Comparison of ENCODE assay signal across 9 cellular contexts in the genomic region with DNA sequence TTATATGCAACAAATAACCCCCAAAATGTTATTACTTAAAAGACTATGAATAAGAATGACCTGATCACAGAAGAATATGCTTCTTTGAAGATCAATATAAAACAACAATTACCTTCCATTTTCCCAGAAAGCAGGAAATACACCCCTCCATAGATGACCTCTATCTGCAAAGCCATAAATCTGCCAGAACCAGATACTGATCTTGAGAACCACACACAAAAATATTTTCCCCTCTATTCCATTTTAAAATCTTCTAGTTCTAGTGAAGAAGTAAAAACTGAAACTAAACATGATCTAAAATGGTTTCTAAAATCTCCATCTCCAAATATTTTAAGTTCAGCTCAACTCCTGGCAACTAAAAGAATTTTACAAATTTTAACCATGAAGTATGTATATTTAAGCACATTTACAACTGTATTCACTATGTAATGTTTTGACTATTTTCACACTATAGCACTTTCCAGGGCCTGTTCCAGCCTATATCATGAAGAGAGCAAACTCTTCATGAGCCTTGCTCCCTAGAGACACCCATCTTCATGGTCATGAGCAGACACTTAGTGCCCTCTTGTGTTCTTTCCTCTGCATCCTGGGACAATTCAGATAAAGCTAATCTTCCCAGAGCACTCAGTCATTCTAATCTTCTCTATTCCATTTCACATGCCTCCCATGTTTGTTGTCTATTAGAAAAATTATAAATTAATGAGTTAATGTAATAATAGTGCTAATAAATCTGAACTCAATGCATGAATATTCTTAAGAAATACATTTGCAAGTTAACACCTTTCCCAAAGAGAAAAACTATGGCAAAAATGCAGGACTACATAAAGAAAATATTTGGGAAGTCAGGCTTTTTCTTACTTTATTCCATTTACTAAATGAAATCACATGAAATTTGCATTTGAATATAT.
A peak's percentile ranks its signal among the peaks of the same experiment; 100 is the strongest.
DNase-seq lines count a peak whose midpoint lies in the region; ATAC-seq and TF ChIP-seq lines count a peak whose summit lies in the region.
"Had no signal": no experiment of that assay in that cellular context is flagged by ENCODE, and none has a peak within 500 bp of the region (broad histone marks: within the 10 kb centered on the region; RNA-seq: fewer than 3 reads in every experiment).

No MANE protein-coding gene starts in this region.

- peaks cover 43% of the 10 kb centered on the region for H3K36me3 ChIP-seq in adipocyte (ENCODE audit: control insufficient read depth, insufficient read depth, low read length, severe bottlenecking)
- H3K36me3 ChIP-seq in testis (ENCODE audit: low read depth, missing control alignments), result no peaks in the 10 kb centered on the region

- peaks cover 2 to 8% of the 10 kb centered on the region in 2 donors for H3K4me1 Mint-ChIP-seq in stimulated activated naive B cell treated with anti-CD40 and anti-IgM and Interleukin-4, amounts not matched to agents 10 μg/mL and 1 μg/mL and 100 μg/mL, for 72 hours

- H3K27me3 ChIP-seq in adipocyte (replicated peaks; ENCODE audit: control insufficient read depth, insufficient read depth, low read length), result no peaks in the 10 kb centered on the region
- H3K27me3 ChIP-seq in testis, result no peaks in the 10 kb centered on the region

- peaks cover 28 to 36% of the 10 kb centered on the region in 2 donors for H3K36me3 Mint-ChIP-seq in stimulated activated naive B cell treated with anti-CD40 and anti-IgM and Interleukin-4, amounts not matched to agents 10 μg/mL and 1 μg/mL and 100 μg/mL, for 72 hours

- peak; percentile 82 for ATAC-seq in left colon
- ATAC-seq in stimulated activated naive B cell treated with anti-CD40 and anti-IgM and Interleukin-4, amounts not matched to agents 10 μg/mL and 1 μg/mL and 100 μg/mL, for 72 hours (replicated peaks), result no peak

- H3K4me3 Mint-ChIP-seq in stimulated activated naive B cell treated with anti-CD40 and anti-IgM and Interleukin-4, amounts not matched to agents 10 μg/mL and 1 μg/mL and 100 μg/mL, for 72 hours, result no peak overlapping the region

- no peak for TF ChIP-seq CTCF in testis (IDR thresholded peaks at IDR 0.05)

- H3K27ac ChIP-seq in testis, result no peak overlapping the region
- H3K27ac ChIP-seq: skin epidermis had no signal

- H3K4me1 ChIP-seq in adipocyte (ENCODE audit: control insufficient read depth, insufficient read depth, low read length), result no peaks in the 10 kb centered on the region
- no peaks in the 10 kb centered on the region for H3K4me1 ChIP-seq in testis

- intact Hi-C loops in left colon (cut with DNase I, micrococcal nuclease) (no loop called here), testis (cut with DNase I; ENCODE audit: low total_unique reads) (no loop called here)

- no peak overlapping the region for H3K9ac ChIP-seq in adipocyte (ENCODE audit: low read length)

- H3K27ac Mint-ChIP-seq in stimulated activated naive B cell treated with anti-CD40 and anti-IgM and Interleukin-4, amounts not matched to agents 10 μg/mL and 1 μg/mL and 100 μg/mL, for 72 hours, result no peak overlapping the region

- TF ChIP-seq POLR2A in testis (IDR thresholded peaks at IDR 0.05), result no peak

- no peaks in the 10 kb centered on the region for H3K27me3 Mint-ChIP-seq in stimulated activated naive B cell treated with anti-CD40 and anti-IgM and Interleukin-4, amounts not matched to agents 10 μg/mL and 1 μg/mL and 100 μg/mL, for 72 hours

- H3K4me3 ChIP-seq in adipocyte (ENCODE audit: low read length), result no peak overlapping the region
- H3K4me3 ChIP-seq in testis, result no peak overlapping the region
- H3K4me3 ChIP-seq: skin epidermis had no signal

- H3K9me3 Mint-ChIP-seq in stimulated activated naive B cell treated with anti-CD40 and anti-IgM and Interleukin-4, amounts not matched to agents 10 μg/mL and 1 μg/mL and 100 μg/mL, for 72 hours, result peaks cover 0 to 1% of the 10 kb centered on the region in 2 donors

- no peaks in the 10 kb centered on the region for H3K9me3 ChIP-seq in adipocyte (ENCODE audit: control insufficient read depth, low read length)
- no peaks in the 10 kb centered on the region for H3K9me3 ChIP-seq in testis

- peak; percentile 33 for DNase-seq in SIG-M5 treated with dmso at 0.1 percent for 504 hours (lab: John Stamatoyannopoulos, UW; ENCODE audit: unreplicated experiment)
- DNase-seq in SIG-M5 (lab: John Stamatoyannopoulos, UW), result no peak
- DNase-seq in NCI-H1930 (lab: John Stamatoyannopoulos, UW), result peak; percentile 29 to 43
- DNase-seq in adipocyte (ENCODE audit: low read depth), result peak; percentile 44
- DNase-seq in left colon, result no peak
- no peak for DNase-seq in testis
- DNase-seq in germinal center (ENCODE audit: low spot score), result no peak
- no peak for DNase-seq in stimulated activated naive B cell treated with anti-CD40 and anti-IgM and Interleukin-4, amounts not matched to agents 10 μg/mL and 1 μg/mL and 100 μg/mL, for 72 hours

Comparison
In these comparisons a context has a peak if more than half of its experiments do, and no peak if none do; other contexts are left out.
1. DNase-seq: peak in SIG-M5 treated with dmso at 0.1 percent for 504 hours (single experiment), NCI-H1930 (2 of 2) and adipocyte (single experiment); none in SIG-M5 (single experiment), left colon (0 of 2), testis (single experiment), germinal center (single experiment) and stimulated activated naive B cell treated with anti-CD40 and anti-IgM and Interleukin-4, amounts not matched to agents 10 μg/mL and 1 μg/mL and 100 μg/mL, for 72 hours (single experiment).